Comparison of ENCODE assay signal across 17 cellular contexts in genomic region chr15:38551720-38552627, GRCh38. TPM values are rescaled to one million over a fixed set of nuclear protein-coding genes. Genes with fewer than 3 reads are reported as not detected.
DNase-seq lines count a peak whose midpoint lies in the region; ATAC-seq lines count a peak whose summit lies in the region.
"Had no signal": no experiment of that assay in that cellular context is flagged by ENCODE, and none has a peak within 500 bp of the region (broad histone marks: within the 10 kb centered on the region; RNA-seq: fewer than 3 reads in every experiment).

No MANE protein-coding gene starts in this region.

- H3K27me3 Mint-ChIP-seq in activated CD4-positive, alpha-beta T cell treated with anti-CD3 and anti-CD28 coated beads for 36 hours: no peaks in the 10 kb centered on the region
- H3K27me3 Mint-ChIP-seq in activated naive CD8-positive, alpha-beta T cell treated with anti-CD3 and anti-CD28 coated beads, Interleukin-2, amount 10 ng/mL, durations not matched to agents 7 days and 5 days: no peaks in the 10 kb centered on the region
- no peaks in the 10 kb centered on the region for H3K27me3 Mint-ChIP-seq in naive thymus-derived CD8-positive, alpha-beta T cell

- peaks cover 90% of the 10 kb centered on the region for H3K4me1 Mint-ChIP-seq in activated CD4-positive, alpha-beta T cell treated with anti-CD3 and anti-CD28 coated beads for 36 hours
- H3K4me1 Mint-ChIP-seq in activated naive CD8-positive, alpha-beta T cell treated with anti-CD3 and anti-CD28 coated beads, Interleukin-2, amount 10 ng/mL, durations not matched to agents 7 days and 5 days: peaks cover 71% of the 10 kb centered on the region
- peaks cover 56 to 93% (median 91%) of the 10 kb centered on the region in 4 donors for H3K4me1 Mint-ChIP-seq in naive thymus-derived CD8-positive, alpha-beta T cell

- ATAC-seq in activated CD4-positive, alpha-beta T cell treated with anti-CD3 and anti-CD28 coated beads for 36 hours: no peak
- no peak for ATAC-seq in activated naive CD8-positive, alpha-beta T cell treated with anti-CD3 and anti-CD28 coated beads, Interleukin-2, amount 10 ng/mL, durations not matched to agents 7 days and 5 days (ENCODE audit: low read depth)
- no peak for ATAC-seq in naive thymus-derived CD8-positive, alpha-beta T cell
- no peak for ATAC-seq in GM18519 (IDR thresholded peaks at IDR 0.05; ENCODE audit: low FRiP score, unreplicated experiment)
- ATAC-seq: Panc1 had no signal

- intact Hi-C loops in activated CD4-positive, alpha-beta T cell treated with anti-CD3 and anti-CD28 coated beads for 36 hours (cut with DNase I, micrococcal nuclease): loop anchor here in 1 of 2 experiments (10.0 kb wide), 1 partner anchor 1233 kb away; the partner anchor contains the start of gene FSIP1

- DNase-seq in activated CD4-positive, alpha-beta T cell treated with anti-CD3 and anti-CD28 coated beads for 36 hours: no peak
- no peak for DNase-seq in activated CD4-positive, alpha-beta T cell treated with anti-CD3 and anti-CD28 coated beads for 4 hours
- no peak for DNase-seq in activated naive CD8-positive, alpha-beta T cell treated with anti-CD3 and anti-CD28 coated beads, Interleukin-2, amount 10 ng/mL, durations not matched to agents 7 days and 5 days
- no peak for DNase-seq in naive thymus-derived CD8-positive, alpha-beta T cell
- no peak for DNase-seq in DMS79 (lab: John Stamatoyannopoulos, UW)
- DNase-seq in CD1c-positive myeloid dendritic cell (ENCODE audit: extremely low spot score): no peak
- DNase-seq: activated CD4-positive, alpha-beta T cell treated with anti-CD3 and anti-CD28 coated beads for 48 hours; activated effector memory CD4-positive, alpha-beta T cell treated with Interleukin-2 at 50 U/mL for 16 hours; BE2C; kidney glomerular epithelial cell; mesenchymal stem cell; NCI-H1417 treated with DMSO at 0.1 percent for 48 hours; tibial artery had no signal

- H3K36me3 Mint-ChIP-seq in activated CD4-positive, alpha-beta T cell treated with anti-CD3 and anti-CD28 coated beads for 36 hours (ENCODE audit: low read depth): peaks cover 78% of the 10 kb centered on the region
- H3K36me3 Mint-ChIP-seq in activated naive CD8-positive, alpha-beta T cell treated with anti-CD3 and anti-CD28 coated beads, Interleukin-2, amount 10 ng/mL, durations not matched to agents 7 days and 5 days: peaks cover 70% of the 10 kb centered on the region
- H3K36me3 Mint-ChIP-seq in naive thymus-derived CD8-positive, alpha-beta T cell: peaks cover 0 to 82% (median 15%) of the 10 kb centered on the region in 3 donors

- peak overlapping the region; percentile 19 for H3K27ac ChIP-seq in KOPT-K1 (ENCODE audit: low read depth, low read length, poor library complexity, severe bottlenecking)
- H3K27ac ChIP-seq: hepatocyte, tibial artery had no signal

- H3K36me3 ChIP-seq in KOPT-K1 (ENCODE audit: insufficient read depth, low read length): peaks cover 81% of the 10 kb centered on the region
- H3K36me3 ChIP-seq: BE2C, tibial artery had no signal

- no peaks in the 10 kb centered on the region for H3K9me3 Mint-ChIP-seq in activated CD4-positive, alpha-beta T cell treated with anti-CD3 and anti-CD28 coated beads for 36 hours (ENCODE audit: low read depth)
- no peaks in the 10 kb centered on the region for H3K9me3 Mint-ChIP-seq in activated naive CD8-positive, alpha-beta T cell treated with anti-CD3 and anti-CD28 coated beads, Interleukin-2, amount 10 ng/mL, durations not matched to agents 7 days and 5 days
- no peaks in the 10 kb centered on the region for H3K9me3 Mint-ChIP-seq in naive thymus-derived CD8-positive, alpha-beta T cell

- H3K4me3 Mint-ChIP-seq in activated CD4-positive, alpha-beta T cell treated with anti-CD3 and anti-CD28 coated beads for 36 hours: peak overlapping the region; percentile 46
- H3K4me3 Mint-ChIP-seq in activated naive CD8-positive, alpha-beta T cell treated with anti-CD3 and anti-CD28 coated beads, Interleukin-2, amount 10 ng/mL, durations not matched to agents 7 days and 5 days: peak overlapping the region; percentile 47
- peak overlapping the region in 9 of 10 donors; percentile 50 to 95 (median 68) for H3K4me3 Mint-ChIP-seq in naive thymus-derived CD8-positive, alpha-beta T cell

- CTCF ChIA-PET in activated CD4-positive, alpha-beta T cell treated with anti-CD3 and anti-CD28 coated beads for 36 hours (lab: Charles Lee): interaction anchor here (0.6 to 2.7 kb wide), 14 partner anchors 9 to 143 kb away, joined by 3 to 30 read pairs (median 4); partner anchors contain the start of gene RASGRP1

- H3K27ac Mint-ChIP-seq in activated CD4-positive, alpha-beta T cell treated with anti-CD3 and anti-CD28 coated beads for 36 hours: peak overlapping the region; percentile 78
- peak overlapping the region; percentile 69 for H3K27ac Mint-ChIP-seq in activated naive CD8-positive, alpha-beta T cell treated with anti-CD3 and anti-CD28 coated beads, Interleukin-2, amount 10 ng/mL, durations not matched to agents 7 days and 5 days
- peak overlapping the region; percentile 48 to 98 (median 87) for H3K27ac Mint-ChIP-seq in naive thymus-derived CD8-positive, alpha-beta T cell

- POLR2A ChIA-PET in activated CD4-positive, alpha-beta T cell treated with anti-CD3 and anti-CD28 coated beads for 36 hours (lab: Charles Lee): interaction anchor here (0.5 to 1.4 kb wide), 3 partner anchors 11 to 78 kb away, joined by 3 to 6 read pairs (median 3); no protein-coding TSS in a partner anchor
- POLR2A ChIA-PET in activated naive CD8-positive, alpha-beta T cell treated with anti-CD3 and anti-CD28 coated beads, Interleukin-2, amount 10 ng/mL, durations not matched to agents 7 days and 5 days (lab: Charles Lee): interaction anchor here (1.1 to 3.4 kb wide), 3 partner anchors 12 to 131 kb away, joined by 3 to 19 read pairs (median 3); partner anchors contain the start of gene RASGRP1
- POLR2A ChIA-PET in naive thymus-derived CD8-positive, alpha-beta T cell (lab: Charles Lee): interaction anchor here (1.1 to 2.6 kb wide), 7 partner anchors 8 to 139 kb away, joined by 3 to 12 read pairs (median 4); partner anchors contain the start of gene RASGRP1

- no peaks in the 10 kb centered on the region for H3K9me3 ChIP-seq in KOPT-K1 (ENCODE audit: insufficient read depth, low read length, poor library complexity, severe bottlenecking)
- H3K9me3 ChIP-seq: BE2C, tibial artery had no signal

RNA-seq across cellular contexts. Expression of gene RASGRP1, which starts 12.6 kb away (rescaled TPM):
- total RNA-seq in activated CD4-positive, alpha-beta T cell treated with anti-CD3 and anti-CD28 coated beads for 36 hours: 100 to 1,000 TPM; 102 to 120 TPM
- total RNA-seq in activated naive CD8-positive, alpha-beta T cell treated with anti-CD3 and anti-CD28 coated beads, Interleukin-2, amount 10 ng/mL, durations not matched to agents 7 days and 5 days: 100 to 1,000 TPM; 175 to 179 TPM
- total RNA-seq in naive thymus-derived CD8-positive, alpha-beta T cell: 10 to 100 TPM; 83.7 to 88.5 TPM
- polyA plus RNA-seq in naive thymus-derived CD8-positive, alpha-beta T cell: 10 to 100 TPM; 52.3 to 90.5 (median 73.4) TPM
